11 cellular contexts compared by ENCODE assay signal in the genomic region with DNA sequence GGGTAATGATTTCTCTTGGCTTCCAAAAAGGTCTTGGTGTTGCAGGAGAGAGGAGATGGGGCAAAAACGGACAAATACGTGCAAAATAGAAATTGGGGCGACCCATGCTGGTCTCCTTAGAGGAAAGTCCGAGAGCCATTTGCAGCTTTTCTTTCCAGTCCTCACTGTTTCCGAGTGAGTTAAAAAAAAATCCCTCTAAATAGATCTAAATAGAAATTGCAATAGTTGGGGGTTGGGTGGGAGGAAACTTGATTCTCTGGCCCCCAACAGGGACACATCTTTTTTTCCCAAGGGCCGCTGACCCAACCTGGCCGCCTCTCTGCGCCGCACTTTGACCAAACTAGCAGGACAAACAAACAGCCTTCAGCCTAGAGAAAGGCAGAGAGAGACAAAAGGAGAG. TPM values are rescaled to one million over a fixed set of nuclear protein-coding genes. Genes with fewer than 3 reads are reported as not detected.
A peak's percentile ranks its signal among the peaks of the same experiment; 100 is the strongest.
DNase-seq lines count a peak whose midpoint lies in the region; ATAC-seq and TF ChIP-seq lines count a peak whose summit lies in the region.
"Had no signal": no experiment of that assay in that cellular context is flagged by ENCODE, and none has a peak within 500 bp of the region (broad histone marks: within the 10 kb centered on the region; RNA-seq: fewer than 3 reads in every experiment).

No MANE protein-coding gene starts in this region.

- H3K36me3 ChIP-seq in breast epithelium, result no peaks in the 10 kb centered on the region
- H3K36me3 ChIP-seq in Panc1 (ENCODE audit: control insufficient read depth, insufficient read depth, low read length), result no peaks in the 10 kb centered on the region

- H3K4me3 ChIP-seq in breast epithelium (no peak overlapping the region), Panc1 (ENCODE audit: low read depth in 2 of 2, low read length in 2 of 2) (peak overlapping the region; percentile 38 to 60)

- H3K27me3 ChIP-seq in breast epithelium (peaks cover 11 to 99% of the 10 kb centered on the region in 2 donors), Panc1 (ENCODE audit: control insufficient read depth, insufficient read depth, low read length) (peaks cover 16% of the 10 kb centered on the region)

- H3K27ac Mint-ChIP-seq in MCF 10A (ENCODE audit: low read depth, unreplicated experiment) (peak overlapping the region; percentile 12), immature natural killer cell (no peak overlapping the region)
- H3K27ac Mint-ChIP-seq in stimulated activated effector memory CD8-positive, alpha-beta T cell treated with anti-CD3 and anti-CD28 coated beads, Interleukin-12 subunit alpha, Interleukin-12 subunit beta, amount 100 ng/mL, for 72 hours, result no peak overlapping the region

- intact Hi-C loops in MCF 10A (cut with micrococcal nuclease) (no loop called here), breast epithelium (cut with DNase I; ENCODE audit: low total_unique reads) (no loop called here), Panc1 (cut with micrococcal nuclease; ENCODE audit: unreplicated experiment) (no loop called here)

- H3K27ac ChIP-seq in breast epithelium, result no peak overlapping the region
- no peak overlapping the region for H3K27ac ChIP-seq in Panc1 (ENCODE audit: low read length)

- TF ChIP-seq POLR2A in breast epithelium (IDR thresholded peaks at IDR 0.05), result no peak

- H3K4me1 Mint-ChIP-seq in MCF 10A (ENCODE audit: insufficient read depth, unreplicated experiment) (peaks cover 8% of the 10 kb centered on the region), immature natural killer cell (peaks cover 13 to 24% of the 10 kb centered on the region in 2 donors)
- peaks cover 43% of the 10 kb centered on the region for H3K4me1 Mint-ChIP-seq in stimulated activated effector memory CD8-positive, alpha-beta T cell treated with anti-CD3 and anti-CD28 coated beads, Interleukin-12 subunit alpha, Interleukin-12 subunit beta, amount 100 ng/mL, for 72 hours

- peaks cover 30% of the 10 kb centered on the region for H3K27me3 Mint-ChIP-seq in MCF 10A (ENCODE audit: insufficient read depth, unreplicated experiment)
- peaks cover 27 to 60% (median 42%) of the 10 kb centered on the region in 3 donors for H3K27me3 Mint-ChIP-seq in immature natural killer cell (ENCODE audit: low read depth in 3 of 3)

- peaks cover 4 to 10% of the 10 kb centered on the region in 2 donors for H3K4me1 ChIP-seq in breast epithelium
- peaks cover 5% of the 10 kb centered on the region for H3K4me1 ChIP-seq in Panc1 (ENCODE audit: control insufficient read depth, insufficient read depth, low read length)

- no peaks in the 10 kb centered on the region for H3K9me3 Mint-ChIP-seq in MCF 10A (ENCODE audit: unreplicated experiment)
- H3K9me3 Mint-ChIP-seq in stimulated activated effector memory CD8-positive, alpha-beta T cell treated with anti-CD3 and anti-CD28 coated beads, Interleukin-12 subunit alpha, Interleukin-12 subunit beta, amount 100 ng/mL, for 72 hours, result no peaks in the 10 kb centered on the region
- H3K9me3 Mint-ChIP-seq in immature natural killer cell, result peaks cover 0 to 1% (median 0%) of the 10 kb centered on the region in 6 donors

- H3K36me3 Mint-ChIP-seq in MCF 10A (ENCODE audit: insufficient read depth, unreplicated experiment) (no peaks in the 10 kb centered on the region), immature natural killer cell (peaks cover 0 to 5% (median 0%) of the 10 kb centered on the region in 3 donors)
- peaks cover 6% of the 10 kb centered on the region for H3K36me3 Mint-ChIP-seq in stimulated activated effector memory CD8-positive, alpha-beta T cell treated with anti-CD3 and anti-CD28 coated beads, Interleukin-12 subunit alpha, Interleukin-12 subunit beta, amount 100 ng/mL, for 72 hours

- no peak for ATAC-seq in Panc1
- ATAC-seq in stimulated activated effector memory CD8-positive, alpha-beta T cell treated with anti-CD3 and anti-CD28 coated beads, Interleukin-12 subunit alpha, Interleukin-12 subunit beta, amount 100 ng/mL, for 72 hours, result no peak
- ATAC-seq: esophagus mucosa had no signal

- DNase-seq in MCF 10A (ENCODE audit: unreplicated experiment), result no peak
- no peak for DNase-seq in breast epithelium (ENCODE audit: low spot score in 2 of 2)
- no peak for DNase-seq in Panc1 (ENCODE audit: low read depth, low spot score)
- peak; percentile 34 for DNase-seq in left kidney (ENCODE audit: low read depth, low spot score)
- DNase-seq in stimulated activated effector memory CD8-positive, alpha-beta T cell treated with anti-CD3 and anti-CD28 coated beads, Interleukin-12 subunit alpha, Interleukin-12 subunit beta, amount 100 ng/mL, for 72 hours (ENCODE audit: low spot score in 2 of 2), result no peak
- DNase-seq in OCI-M1 (lab: John Stamatoyannopoulos, UW), result no peak
- DNase-seq in kidney tubule cell (ENCODE audit: low spot score), result no peak
- DNase-seq in immature natural killer cell, result no peak
- DNase-seq: NCI-H2107 had no signal

- no peak overlapping the region for H3K4me3 Mint-ChIP-seq in MCF 10A (ENCODE audit: unreplicated experiment)
- peak overlapping the region; percentile 59 for H3K4me3 Mint-ChIP-seq in stimulated activated effector memory CD8-positive, alpha-beta T cell treated with anti-CD3 and anti-CD28 coated beads, Interleukin-12 subunit alpha, Interleukin-12 subunit beta, amount 100 ng/mL, for 72 hours
- H3K4me3 Mint-ChIP-seq in immature natural killer cell, result peak overlapping the region in 2 of 5 donors; percentile 49 to 53

- in situ Hi-C loops in Panc1 (cut with HindIII; ENCODE audit: low pct_unique_long_range_greater_than_20kb, low sequenced_read_pairs), result no loop called here

- no peaks in the 10 kb centered on the region for H3K9me3 ChIP-seq in breast epithelium
- no peaks in the 10 kb centered on the region for H3K9me3 ChIP-seq in Panc1 (ENCODE audit: control insufficient read depth, insufficient read depth, low read depth, low read length)

- POLR2A ChIA-PET in MCF 10A (lab: Yijun Ruan, JAX), result interaction anchor here (1.6 kb wide), 1 partner anchor 36 kb away, joined by 6 read pairs; no protein-coding TSS in a partner anchor
- POLR2A ChIA-PET in Panc1 (lab: Charles Lee), result interaction anchor here (0.6 to 1.1 kb wide), 3 partner anchors 12 to 366 kb away, joined by 3 to 6 read pairs (median 6); no protein-coding TSS in a partner anchor

- CTCF ChIA-PET in MCF 10A (lab: Yijun Ruan, JAX), result interaction anchor here (1.1 kb wide), 1 partner anchor 19 kb away, joined by 4 read pairs; no protein-coding TSS in a partner anchor
- CTCF ChIA-PET in Panc1 (lab: Charles Lee), result no interaction called here

- no TSS peak for BruUV-seq in MCF 10A (replicated peaks; lab: Mats Ljungman, UMichigan)
- BruUV-seq in Panc1 (replicated peaks; lab: Mats Ljungman, UMichigan), result no TSS peak

- TF ChIP-seq CTCF in MCF 10A (IDR thresholded peaks at IDR 0.05; ENCODE audit: unreplicated experiment) (no peak), breast epithelium (IDR thresholded peaks at IDR 0.05) (no peak), Panc1 (IDR thresholded peaks at IDR 0.05) (no peak)

RNA-seq across cellular contexts. Expression of gene NKX2-5, which starts 2.8 kb away (rescaled TPM):
- total RNA-seq in MCF 10A (2022), result 3.9 and 5.5 TPM in 2 replicates
- under 1 TPM in 1 of 3 donors, not detected in 2; 0.16 TPM for total RNA-seq in breast epithelium
- total RNA-seq in Panc1 (2021; ENCODE audit: unreplicated experiment), result not detected
- not detected for polyA plus RNA-seq in Panc1 (2012; ENCODE audit: insufficient read length)
- not detected for polyA plus RNA-seq in immature natural killer cell
- total RNA-seq: esophagus mucosa had no signal
- polyA plus RNA-seq: neural cell had no signal

Comparison
In these comparisons a context has a peak if more than half of its experiments do, and no peak if none do; other contexts are left out.
1. H3K4me3 ChIP-seq: peak in Panc1 (2 of 2); none in breast epithelium (0 of 3).